13 cellular contexts compared by ENCODE assay signal in genomic region chr14:61146896-61147295, GRCh38.
DNase-seq lines count a peak whose midpoint lies in the region; TF ChIP-seq lines count a peak whose summit lies in the region.
"Had no signal": no experiment of that assay in that cellular context is flagged by ENCODE, and none has a peak within 500 bp of the region (broad histone marks: within the 10 kb centered on the region; RNA-seq: fewer than 3 reads in every experiment).

No MANE protein-coding gene starts in this region.

- peaks cover 44% of the 10 kb centered on the region for H3K4me1 ChIP-seq in SJSA1 (replicated peaks)
- H3K4me1 ChIP-seq in endodermal cell (ENCODE audit: control insufficient read depth, insufficient read depth, low read length), result no peaks in the 10 kb centered on the region
- peaks cover 0 to 63% (median 24%) of the 10 kb centered on the region in 4 donors for H3K4me1 ChIP-seq in tibial artery

- H3K4me3 Mint-ChIP-seq in endodermal cell (no peak overlapping the region), neural crest cell (no peak overlapping the region)

- H3K9me3 Mint-ChIP-seq in endodermal cell (peaks cover 37% of the 10 kb centered on the region), neural crest cell (peaks cover 26% of the 10 kb centered on the region)

- intact Hi-C loops in tibial artery (cut with DNase I; ENCODE audit: low total_unique reads), result loop anchor here (10.0 kb wide), 1 partner anchor 1662 kb away; the partner anchor contains the start of genes JKAMP and L3HYPDH

- peak overlapping the region; percentile 87 for H3K27ac ChIP-seq in SJSA1
- H3K27ac ChIP-seq in endodermal cell (ENCODE audit: low read depth, low read length), result peak overlapping the region; percentile 12
- H3K27ac ChIP-seq in tibial artery, result peak overlapping the region; percentile 59 to 73
- H3K27ac ChIP-seq: adrenal gland had no signal

- H3K9ac ChIP-seq in endodermal cell (ENCODE audit: extremely low read depth, low read length, poor library complexity, severe bottlenecking), result no peak overlapping the region

- H3K36me3 ChIP-seq in SJSA1 (no peaks in the 10 kb centered on the region), endodermal cell (ENCODE audit: control insufficient read depth, insufficient read depth, low read length) (no peaks in the 10 kb centered on the region), tibial artery (no peaks in the 10 kb centered on the region)
- H3K36me3 ChIP-seq: adrenal gland, BE2C had no signal

- H3K36me3 Mint-ChIP-seq in endodermal cell (ENCODE audit: low read depth) (peaks cover 11% of the 10 kb centered on the region), neural crest cell (ENCODE audit: low read depth) (peaks cover 16% of the 10 kb centered on the region)

- H3K9me3 ChIP-seq in SJSA1 (replicated peaks), result peaks cover 9% of the 10 kb centered on the region
- H3K9me3 ChIP-seq in endodermal cell (ENCODE audit: control insufficient read depth, low read length), result peaks cover 36% of the 10 kb centered on the region
- H3K9me3 ChIP-seq in tibial artery, result peaks cover 0 to 5% (median 0%) of the 10 kb centered on the region in 3 donors
- H3K9me3 ChIP-seq: adrenal gland had no signal

- H3K27me3 Mint-ChIP-seq in endodermal cell (ENCODE audit: insufficient read depth) (no peaks in the 10 kb centered on the region), neural crest cell (ENCODE audit: low read depth) (no peaks in the 10 kb centered on the region)

- 86 to 97% methylated on average over 1 of the region's 1 CpG for WGBS in endodermal cell (ENCODE audit: insufficient coverage in 1 of 2, insufficient read length in 1 of 2), 2 experiments

- peak in 1 of 2 experiments; percentile 12 for DNase-seq in SJSA1 (ENCODE audit: low read depth in 1 of 2, low spot score in 2 of 2)
- no peak for DNase-seq in endodermal cell
- no peak for DNase-seq in neural crest cell (ENCODE audit: low read depth, low spot score)
- DNase-seq in tibial artery, result no peak
- no peak for DNase-seq in D341Med (ENCODE audit: low spot score)
- no peak for DNase-seq in stimulated activated naive CD4-positive, alpha-beta T cell (lab: John Stamatoyannopoulos, UW)
- no peak for DNase-seq in effector CD4-positive, alpha-beta T cell
- DNase-seq: adrenal gland, BE2C, MV-4-11, NCI-H2029, SHP77 had no signal

- no peak for TF ChIP-seq CTCF in endodermal cell (conservative IDR thresholded peaks at IDR 0.05)
- no peak for TF ChIP-seq CTCF in neural crest cell (conservative IDR thresholded peaks at IDR 0.05)
- no peak for TF ChIP-seq CTCF in tibial artery (IDR thresholded peaks at IDR 0.05)

- H3K27me3 ChIP-seq in SJSA1 (replicated peaks) (no peaks in the 10 kb centered on the region), endodermal cell (ENCODE audit: control insufficient read depth, insufficient read depth, low read length, poor library complexity, severe bottlenecking) (no peaks in the 10 kb centered on the region), tibial artery (no peaks in the 10 kb centered on the region)
- H3K27me3 ChIP-seq: adrenal gland, BE2C had no signal

- H3K27ac Mint-ChIP-seq in endodermal cell, result no peak overlapping the region
- H3K27ac Mint-ChIP-seq in neural crest cell (ENCODE audit: unreplicated experiment), result peak overlapping the region; percentile 22
- H3K27ac Mint-ChIP-seq: activated T-helper 2 cell treated with anti-CD3 and anti-CD28 coated beads, Interferon-gamma antibody, Interleukin-2, Interleukin-4, amounts not matched to agents 10 μg/mL and 5 μg/mL and 100 μg/mL, durations not matched to agents 14 hours and 24 hours and 36 hours had no signal

- H3K4me1 Mint-ChIP-seq in endodermal cell (no peaks in the 10 kb centered on the region), neural crest cell (peaks cover 25% of the 10 kb centered on the region)

- H3K4me3 ChIP-seq in SJSA1 (no peak overlapping the region), endodermal cell (ENCODE audit: low read length) (no peak overlapping the region), tibial artery (no peak overlapping the region)
- H3K4me3 ChIP-seq: adrenal gland had no signal

Comparison
In these comparisons a context has a peak if more than half of its experiments do, and no peak if none do; other contexts are left out.
1. H3K27ac ChIP-seq: peak in every context shown above with its lines; median percentile 87 in SJSA1; 66 in tibial artery; 12 in endodermal cell.